Comparison of ENCODE assay signal across 28 cellular contexts in the genomic region with DNA sequence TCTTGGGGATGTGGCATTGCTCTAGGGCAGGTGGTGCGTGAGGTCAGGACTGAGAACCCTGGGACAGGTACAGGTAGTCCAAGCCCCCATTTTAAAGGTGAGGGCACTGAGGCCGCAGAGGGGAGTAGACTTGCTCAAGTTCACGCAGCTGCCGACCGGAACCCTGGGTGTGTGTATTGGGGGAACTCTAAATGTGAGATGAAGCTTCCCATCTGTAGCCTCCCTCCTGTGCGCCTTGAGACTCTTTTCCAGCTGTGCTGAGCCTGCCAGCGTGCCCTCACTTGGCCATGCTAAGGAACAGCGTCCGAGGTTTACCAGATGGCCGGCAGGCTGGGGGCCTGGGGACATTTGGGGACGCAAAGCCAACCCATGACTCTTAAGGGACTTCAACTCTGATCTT.
"Had no signal": no experiment of that assay in that cellular context is flagged by ENCODE, and none has a peak within 500 bp of the region (broad histone marks: within the 10 kb centered on the region; RNA-seq: fewer than 3 reads in every experiment).

No MANE protein-coding gene starts in this region.

- ATAC-seq: natural killer cell; right cardiac atrium; stimulated activated memory B cell treated with anti-CD40 and anti-IgM and Interleukin-4, amounts not matched to agents 10 μg/mL and 1 μg/mL and 100 μg/mL, for 72 hours; stimulated activated naive CD8-positive, alpha-beta T cell treated with anti-CD3 and anti-CD28 coated beads, Interleukin-15, amount 100 ng/mL, for 72 hours had no signal

- H3K4me3 ChIP-seq: left ventricle myocardium inferior, lung, neural progenitor cell, ovary, prostate gland, sigmoid colon, tibial nerve, uterus had no signal

- DNase-seq: hypothalamus; immature natural killer cell; left ventricle myocardium inferior; mesendoderm; naive B cell; natural killer cell; nephron progenitor cell; occipital lobe; ovary; retina; sigmoid colon; small intestine; stimulated activated CD4-positive, alpha-beta T cell treated with anti-CD3 and anti-CD28 coated beads, Interleukin-1b, Interleukin-23, amount 100 ng/mL, for 48 hours; stimulated activated CD4-positive, alpha-beta T cell treated with anti-CD3 and anti-CD28 coated beads, Interleukin-2, amount 100 ng/mL, for 48 hours; stimulated activated CD4-positive, alpha-beta T cell treated with anti-CD3 and anti-CD28 coated beads, Interleukin-4, amount 100 ng/mL, for 4 hours; stimulated activated CD8-positive, alpha-beta memory T cell treated with anti-CD3 and anti-CD28 coated beads, Interleukin-4, amount 100 ng/mL, for 48 hours; stimulated activated naive CD4-positive, alpha-beta T cell treated with Interleukin-2 at 50 U/mL for 16 hours; stimulated activated naive CD8-positive, alpha-beta T cell treated with anti-CD3 and anti-CD28 coated beads, Interleukin-15, amount 100 ng/mL, for 72 hours; substantia nigra; uterus had no signal

- H3K36me3 ChIP-seq: left ventricle myocardium inferior, neural progenitor cell, neutrophil, ovary, prostate gland, sigmoid colon, uterus had no signal

- FAIRE-seq: islet of Langerhans, small intestine had no signal

- H3K9ac ChIP-seq: neural progenitor cell had no signal

- H3K27me3 ChIP-seq: neural progenitor cell, neutrophil, ovary, sigmoid colon, tibial nerve, uterus had no signal

- H3K9me3 ChIP-seq: left ventricle myocardium inferior, neutrophil, ovary, prostate gland, sigmoid colon, tibial nerve, uterus had no signal

- H3K27ac ChIP-seq: left ventricle myocardium inferior, neural progenitor cell, neutrophil, ovary, prostate gland, sigmoid colon, tibial nerve, uterus had no signal

- H3K4me1 ChIP-seq: left ventricle myocardium inferior, neural progenitor cell, prostate gland, sigmoid colon, tibial nerve, uterus had no signal
